Comparison of ENCODE assay signal across 8 cellular contexts in the genomic region with DNA sequence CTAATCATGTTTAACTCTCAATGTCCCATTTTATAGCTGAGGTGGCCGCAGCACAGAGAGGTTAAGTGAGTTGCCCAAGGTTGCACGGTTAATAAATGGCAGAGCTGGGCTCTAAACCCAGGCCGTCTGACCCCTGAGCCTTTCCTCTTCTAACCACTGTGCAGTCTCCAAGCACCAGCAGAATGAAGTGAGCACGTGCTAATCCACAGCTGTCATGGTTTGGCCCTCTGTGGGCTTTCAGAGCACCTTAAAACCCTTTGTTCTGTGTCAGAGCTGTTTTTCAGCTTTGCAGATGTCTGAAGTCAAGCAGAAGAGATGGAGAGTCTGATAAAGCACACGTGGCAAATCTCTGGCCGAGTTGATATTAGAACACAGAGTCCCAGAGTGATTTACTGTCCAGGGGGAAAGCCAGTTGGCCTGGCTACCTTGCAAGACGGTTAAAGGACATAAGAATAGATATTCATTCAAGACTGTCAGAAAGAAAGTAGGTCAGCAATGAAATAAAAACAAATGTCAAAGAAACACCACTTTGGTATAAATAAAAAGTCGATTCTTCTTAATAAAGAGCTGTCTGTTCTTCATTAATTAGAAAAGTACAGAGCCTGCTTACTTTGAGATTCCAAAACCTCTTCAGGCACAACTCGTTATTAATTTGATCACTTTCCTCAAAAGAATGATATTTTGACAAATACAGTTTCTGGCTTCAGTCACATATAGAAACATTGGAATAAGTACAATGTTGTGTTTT.
DNase-seq lines count a peak whose midpoint lies in the region; ATAC-seq, FAIRE-seq and TF ChIP-seq lines count a peak whose summit lies in the region.

No MANE protein-coding gene starts in this region.

- H3K4me3 Mint-ChIP-seq in stimulated activated memory B cell treated with anti-CD40 and anti-IgM and Interleukin-4, amounts not matched to agents 10 μg/mL and 1 μg/mL and 100 μg/mL, for 72 hours: no peak overlapping the region

- intact Hi-C loops in kidney (cut with DNase I): no loop called here

- DNase-seq in Daoy (ENCODE audit: low read depth): peak; percentile 80
- DNase-seq in NCI-H82 (lab: John Stamatoyannopoulos, UW): peak; percentile 84
- peak; percentile 67 for DNase-seq in astrocyte of the cerebellum (ENCODE audit: low read depth)
- DNase-seq in kidney: no peak
- DNase-seq in COR-L47 (lab: John Stamatoyannopoulos, UW): no peak
- DNase-seq in germinal center (ENCODE audit: low spot score): no peak

- in situ Hi-C loops in astrocyte of the cerebellum (cut with HindIII; ENCODE audit: low sequenced_read_pairs): no loop called here

- no peak for ATAC-seq in stimulated activated memory B cell treated with anti-CD40 and anti-IgM and Interleukin-4, amounts not matched to agents 10 μg/mL and 1 μg/mL and 100 μg/mL, for 72 hours
- no peak for ATAC-seq in GM21390 (IDR thresholded peaks at IDR 0.05; ENCODE audit: unreplicated experiment)

- H3K27ac ChIP-seq in kidney (ENCODE audit: low read depth in 2 of 2, low read length in 2 of 2): peak overlapping the region; percentile 45 to 92

- H3K9ac ChIP-seq in kidney (ENCODE audit: low read length in 2 of 2): peak overlapping the region in 1 of 2 donors; percentile 14

- H3K36me3 ChIP-seq in kidney (ENCODE audit: control insufficient read depth in 1 of 2, insufficient read depth in 2 of 2, low read length in 2 of 2): no peaks in the 10 kb centered on the region

- peak overlapping the region; percentile 58 for H3K27ac Mint-ChIP-seq in stimulated activated memory B cell treated with anti-CD40 and anti-IgM and Interleukin-4, amounts not matched to agents 10 μg/mL and 1 μg/mL and 100 μg/mL, for 72 hours

- no peaks in the 10 kb centered on the region for H3K27me3 Mint-ChIP-seq in stimulated activated memory B cell treated with anti-CD40 and anti-IgM and Interleukin-4, amounts not matched to agents 10 μg/mL and 1 μg/mL and 100 μg/mL, for 72 hours

- FAIRE-seq in kidney (lab: Jason Lieb, UNC): no peak

- no peaks in the 10 kb centered on the region for H3K9me3 ChIP-seq in kidney (ENCODE audit: control insufficient read depth in 1 of 2, low read length in 2 of 2)

- H3K36me3 Mint-ChIP-seq in stimulated activated memory B cell treated with anti-CD40 and anti-IgM and Interleukin-4, amounts not matched to agents 10 μg/mL and 1 μg/mL and 100 μg/mL, for 72 hours: peaks cover 15% of the 10 kb centered on the region

- peaks cover 14 to 24% of the 10 kb centered on the region in 2 donors for H3K4me1 ChIP-seq in kidney (ENCODE audit: control insufficient read depth in 1 of 2, insufficient read depth in 1 of 2, low read depth in 1 of 2, low read length in 2 of 2)

- peaks cover 22% of the 10 kb centered on the region for H3K4me1 Mint-ChIP-seq in stimulated activated memory B cell treated with anti-CD40 and anti-IgM and Interleukin-4, amounts not matched to agents 10 μg/mL and 1 μg/mL and 100 μg/mL, for 72 hours

- H3K9me3 Mint-ChIP-seq in stimulated activated memory B cell treated with anti-CD40 and anti-IgM and Interleukin-4, amounts not matched to agents 10 μg/mL and 1 μg/mL and 100 μg/mL, for 72 hours: peaks cover 6% of the 10 kb centered on the region

- no peak overlapping the region for H3K4me3 ChIP-seq in astrocyte of the cerebellum (ENCODE audit: low read depth, low read length)
- peak overlapping the region in 1 of 2 donors; percentile 8 for H3K4me3 ChIP-seq in kidney (ENCODE audit: low read length in 2 of 2)

- no peak for TF ChIP-seq CTCF in astrocyte of the cerebellum (IDR thresholded peaks at IDR 0.05; ENCODE audit: low read depth, low read length, missing control alignments)
- TF ChIP-seq CTCF in kidney (IDR thresholded peaks at IDR 0.05; ENCODE audit: borderline replicate concordance, extremely low read depth, insufficient read depth): no peak

Comparison
In these comparisons a context has a peak if more than half of its experiments do, and no peak if none do; other contexts are left out.
1. DNase-seq: peak in Daoy (single experiment), NCI-H82 (single experiment) and astrocyte of the cerebellum (single experiment); none in kidney (single experiment), COR-L47 (single experiment) and germinal center (single experiment).